In the genomic region with DNA sequence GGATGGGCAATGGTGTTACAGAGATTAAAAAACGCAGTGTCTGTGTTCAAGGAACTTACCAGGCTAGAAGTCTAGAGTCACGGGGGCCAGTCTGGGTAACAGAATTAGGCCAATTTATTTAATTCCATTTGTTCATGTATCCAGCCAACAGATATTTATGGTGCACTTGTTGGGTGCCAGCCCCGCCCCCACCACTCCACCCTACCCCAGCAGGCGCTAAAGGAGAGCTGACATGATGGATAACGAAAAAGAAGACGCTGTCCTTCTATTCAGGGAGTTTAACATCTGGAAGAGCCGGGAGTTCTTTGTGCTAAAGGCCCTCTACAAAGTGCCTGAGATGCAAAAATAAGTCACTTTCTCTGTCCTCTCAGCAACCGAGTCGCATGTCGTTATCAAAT, we compare ENCODE assay signal across 8 cellular contexts. TPM values are rescaled to one million over a fixed set of nuclear protein-coding genes. Genes with fewer than 3 reads are reported as not detected.
DNase-seq lines count a peak whose midpoint lies in the region; ATAC-seq and TF ChIP-seq lines count a peak whose summit lies in the region.

No MANE protein-coding gene starts in this region.

- intact Hi-C loops in colonic mucosa (cut with DNase I), result no loop called here
- intact Hi-C loops in naive thymus-derived CD4-positive, alpha-beta T cell (cut with micrococcal nuclease), result loop anchor here (2.0 to 5.0 kb wide), 7 partner anchors 41 to 1614 kb away; partner anchors contain the start of genes USP47 (in 2 of the 2), MICAL2 (in 1 of the 2) and RRAS2 (in 1 of the 2)

- TF ChIP-seq CTCF in AG04450 (IDR thresholded peaks at IDR 0.05; ENCODE audit: low read depth, low read length), result no peak
- no peak for TF ChIP-seq CTCF in colonic mucosa (IDR thresholded peaks at IDR 0.05)

- H3K36me3 ChIP-seq in MG63 (no peaks in the 10 kb centered on the region), colonic mucosa (no peaks in the 10 kb centered on the region)
- H3K36me3 ChIP-seq in naive thymus-derived CD4-positive, alpha-beta T cell (ENCODE audit: control insufficient read depth in 2 of 3, insufficient read depth in 3 of 3, low read length in 3 of 3), result peaks cover 0 to 4% (median 0%) of the 10 kb centered on the region in 3 experiments

- CTCF ChIA-PET in AG04450 (lab: Charles Lee), result interaction anchor here (1.0 to 1.3 kb wide), 2 partner anchors 38 to 69 kb away, joined by 3 to 4 read pairs; no protein-coding TSS in a partner anchor
- CTCF ChIA-PET in naive thymus-derived CD4-positive, alpha-beta T cell (lab: Charles Lee), result interaction anchor here (1.5 kb wide), 1 partner anchor 67 kb away, joined by 3 read pairs; no protein-coding TSS in a partner anchor

- H3K36me3 Mint-ChIP-seq in naive thymus-derived CD4-positive, alpha-beta T cell, result peaks cover 0 to 8% (median 0%) of the 10 kb centered on the region in 5 donors

- DNase-seq in AG04450 (ENCODE audit: low read depth, low spot score) (no peak), MG63 (no peak), colonic mucosa (peak; percentile 35), HuH-7.5 (ENCODE audit: low spot score) (no peak), middle frontal gyrus (ENCODE audit: extremely low spot score, low spot score) (no peak), NCI-H2029 treated with DMSO at 0.1 percent for 48 hours (lab: John Stamatoyannopoulos, UW) (no peak)
- DNase-seq in naive thymus-derived CD4-positive, alpha-beta T cell, result no peak

- peak overlapping the region; percentile 95 to 99 (median 97) for H3K4me3 Mint-ChIP-seq in naive thymus-derived CD4-positive, alpha-beta T cell

- POLR2A ChIA-PET in AG04450 (lab: Yijun Ruan, JAX), result no interaction called here
- POLR2A ChIA-PET in naive thymus-derived CD4-positive, alpha-beta T cell (lab: Charles Lee), result interaction anchor here (0.6 to 1.4 kb wide), 4 partner anchors 39 to 896 kb away, joined by 3 to 4 read pairs (median 3); no protein-coding TSS in a partner anchor

- peaks cover 0 to 56% (median 3%) of the 10 kb centered on the region in 5 donors for H3K27me3 Mint-ChIP-seq in naive thymus-derived CD4-positive, alpha-beta T cell

- H3K27me3 ChIP-seq in AG04450 (ENCODE audit: control insufficient read depth, insufficient read depth, low read length) (peaks cover 9% of the 10 kb centered on the region), MG63 (peaks cover 17% of the 10 kb centered on the region), colonic mucosa (no peaks in the 10 kb centered on the region)
- H3K27me3 ChIP-seq in naive thymus-derived CD4-positive, alpha-beta T cell (ENCODE audit: control insufficient read depth in 2 of 2, insufficient read depth in 2 of 2, low read length in 2 of 2), result no peaks in the 10 kb centered on the region

- peaks cover 26 to 40% (median 33%) of the 10 kb centered on the region in 7 donors for H3K4me1 Mint-ChIP-seq in naive thymus-derived CD4-positive, alpha-beta T cell

- ATAC-seq in naive thymus-derived CD4-positive, alpha-beta T cell, result no peak
- ATAC-seq in GM18517 (IDR thresholded peaks at IDR 0.05; ENCODE audit: unreplicated experiment), result no peak

- H3K9me3 ChIP-seq in AG04450 (ENCODE audit: control insufficient read depth, insufficient read depth, low read length) (no peaks in the 10 kb centered on the region; the same call in 1 of the 2 replicates), MG63 (no peaks in the 10 kb centered on the region), colonic mucosa (no peaks in the 10 kb centered on the region)
- H3K9me3 ChIP-seq in naive thymus-derived CD4-positive, alpha-beta T cell (ENCODE audit: control insufficient read depth in 2 of 3, low read length in 3 of 3), result no peaks in the 10 kb centered on the region

- no peaks in the 10 kb centered on the region for H3K9me3 Mint-ChIP-seq in naive thymus-derived CD4-positive, alpha-beta T cell

- H3K9ac ChIP-seq in colonic mucosa (ENCODE audit: low read depth in 2 of 2, low read length in 2 of 2), result peak overlapping the region in 1 of 2 donors; percentile 89

- H3K4me3 ChIP-seq in AG04450 (ENCODE audit: low read depth, low read length) (peak overlapping the region; percentile 87), MG63 (peak overlapping the region; percentile 78), colonic mucosa (peak overlapping the region; percentile 98)
- peak overlapping the region; percentile 80 for H3K4me3 ChIP-seq in naive thymus-derived CD4-positive, alpha-beta T cell (ENCODE audit: low read length)

- peaks cover 11% of the 10 kb centered on the region for H3K4me1 ChIP-seq in colonic mucosa
- peaks cover 19 to 25% of the 10 kb centered on the region in 2 donors for H3K4me1 ChIP-seq in naive thymus-derived CD4-positive, alpha-beta T cell (ENCODE audit: control insufficient read depth in 2 of 2, insufficient read depth in 2 of 2, low read length in 2 of 2)

- H3K27ac ChIP-seq in AG04450 (ENCODE audit: low read depth, low read length) (no peak overlapping the region), colonic mucosa (peak overlapping the region; percentile 76)
- peak overlapping the region; percentile 81 for H3K27ac ChIP-seq in naive thymus-derived CD4-positive, alpha-beta T cell (ENCODE audit: low read depth, low read length)

- H3K27ac Mint-ChIP-seq in naive thymus-derived CD4-positive, alpha-beta T cell, result peak overlapping the region; percentile 72 to 97 (median 91)

RNA-seq across cellular contexts. Expression of gene BMAL1, which starts 1.1 kb away (rescaled TPM):
- polyA plus RNA-seq in AG04450 (2011; rRNA removed), result 10.9 and 12.5 TPM in 2 replicates
- polyA minus RNA-seq in AG04450 (2011; rRNA and poly(A)+ RNA removed), result 17.6 and 20.2 TPM in 2 replicates
- total RNA-seq in MG63 (2014; rRNA removed; shearing (Covaris generic); ENCODE audit: low replicate concordance), result 9.3 and 19.8 TPM in 2 replicates
- total RNA-seq in colonic mucosa, result 10 to 100 TPM in 1 of 2 donors, 1 to 10 TPM in 1; 10.0 to 14.6 TPM
- 10 to 100 TPM; 36.1 to 88.3 (median 68.4) TPM for total RNA-seq in naive thymus-derived CD4-positive, alpha-beta T cell
- 10 to 100 TPM; 12.8 to 16.3 TPM for polyA plus RNA-seq in naive thymus-derived CD4-positive, alpha-beta T cell
